ENCODE assay signal across 27 cellular contexts in genomic region chr3:86800116-86800515, GRCh38.
"Had no signal": no experiment of that assay in that cellular context is flagged by ENCODE, and none has a peak within 500 bp of the region (broad histone marks: within the 10 kb centered on the region; RNA-seq: fewer than 3 reads in every experiment).

No MANE protein-coding gene starts in this region.

- H3K27me3 ChIP-seq: colonic mucosa, esophagus muscularis mucosa, foreskin keratinocyte, ovary, thyroid gland, upper lobe of right lung had no signal

- H3K9me3 Mint-ChIP-seq: activated T-helper 2 cell treated with anti-CD3 and anti-CD28 coated beads, Interferon-gamma antibody, Interleukin-2, Interleukin-4, amounts not matched to agents 10 μg/mL and 5 μg/mL and 100 μg/mL, durations not matched to agents 14 hours and 24 hours and 36 hours; stimulated activated naive CD8-positive, alpha-beta T cell treated with anti-CD3 and anti-CD28 coated beads, Interleukin-15, Interleukin-2, amounts not matched to agents 100 ng/mL and 50 ng/mL, for 24 hours had no signal

- H3K4me3 Mint-ChIP-seq: activated naive CD8-positive, alpha-beta T cell; activated T-cell treated with anti-CD3 and anti-CD28 coated beads, Interleukin-2, amount 50 U/mL, for 24 hours; effector memory CD8-positive, alpha-beta T cell; naive thymus-derived CD8-positive, alpha-beta T cell; stimulated activated naive CD8-positive, alpha-beta T cell treated with anti-CD3 and anti-CD28 coated beads, Interleukin-15, Interleukin-2, amounts not matched to agents 100 ng/mL and 50 ng/mL, for 24 hours; T-cell; T-helper 2 cell treated with Interferon-gamma antibody and Interleukin-4, amounts not matched to agents 5 μg/mL and 100 μg/mL, for 36 hours had no signal

- H3K9me3 ChIP-seq: colonic mucosa, esophagus muscularis mucosa, lower lobe of right lung, ovary, prostate gland, thyroid gland, upper lobe of right lung had no signal

- H3K27ac Mint-ChIP-seq: activated naive CD8-positive, alpha-beta T cell; activated T-cell treated with anti-CD3 and anti-CD28 coated beads, Interleukin-2, amount 50 U/mL, for 24 hours; activated T-helper 2 cell treated with anti-CD3 and anti-CD28 coated beads, Interferon-gamma antibody, Interleukin-2, Interleukin-4, amounts not matched to agents 10 μg/mL and 5 μg/mL and 100 μg/mL, durations not matched to agents 14 hours and 24 hours and 36 hours; effector memory CD8-positive, alpha-beta T cell; naive thymus-derived CD8-positive, alpha-beta T cell; stimulated activated naive CD8-positive, alpha-beta T cell treated with anti-CD3 and anti-CD28 coated beads, Interleukin-15, Interleukin-2, amounts not matched to agents 100 ng/mL and 50 ng/mL, for 24 hours; T-cell; T-helper 2 cell treated with Interferon-gamma antibody and Interleukin-4, amounts not matched to agents 5 μg/mL and 100 μg/mL, for 36 hours had no signal

- H3K36me3 ChIP-seq: colonic mucosa, esophagus muscularis mucosa, lower lobe of right lung, ovary, prostate gland, thyroid gland, upper lobe of right lung had no signal

- DNase-seq: activated CD4-positive, CD25-positive, alpha-beta regulatory T cell treated with anti-CD3 and anti-CD28 coated beads, Interleukin-2, amount 50 U/mL, for 72 hours; activated CD8-positive, alpha-beta memory T cell treated with anti-CD3 and anti-CD28 coated beads for 24 hours; activated CD8-positive, alpha-beta memory T cell treated with anti-CD3 and anti-CD28 coated beads, Interleukin-2, amount 50 U/mL, for 4 hours; activated naive CD4-positive, alpha-beta T cell; activated T-cell treated with anti-CD3 and anti-CD28 coated beads, Interleukin-2, amount 50 U/mL, for 24 hours; central memory CD4-positive, alpha-beta T cell; colonic mucosa; dorsolateral prefrontal cortex; effector memory CD8-positive, alpha-beta T cell; foreskin keratinocyte; lower lobe of right lung; naive thymus-derived CD8-positive, alpha-beta T cell; ovary; stimulated activated CD4-positive, alpha-beta T cell treated with anti-CD3 and anti-CD28 coated beads, Interleukin-12 subunit alpha, Interleukin-12 subunit beta, amount 100 ng/mL, for 4 hours; stimulated activated CD4-positive, alpha-beta T cell treated with anti-CD3 and anti-CD28 coated beads, Interleukin-4, amount 100 ng/mL, for 4 hours; substantia nigra; T-cell; thyroid gland; upper lobe of right lung had no signal

- H3K4me1 ChIP-seq: colonic mucosa, esophagus muscularis mucosa, foreskin keratinocyte, lower lobe of right lung, prostate gland, thyroid gland, upper lobe of right lung had no signal

- H3K27ac ChIP-seq: colonic mucosa, dorsolateral prefrontal cortex, esophagus muscularis mucosa, foreskin keratinocyte, lower lobe of right lung, ovary, prostate gland, thyroid gland, upper lobe of right lung, VCaP had no signal

- ATAC-seq: effector memory CD8-positive, alpha-beta T cell; foreskin keratinocyte; left lobe of liver; lower lobe of right lung; naive thymus-derived CD8-positive, alpha-beta T cell; T-cell; upper lobe of right lung had no signal

- H3K36me3 Mint-ChIP-seq: activated naive CD8-positive, alpha-beta T cell; naive thymus-derived CD8-positive, alpha-beta T cell; T-cell had no signal

- H3K27me3 Mint-ChIP-seq: activated naive CD8-positive, alpha-beta T cell; activated T-cell treated with anti-CD3 and anti-CD28 coated beads, Interleukin-2, amount 50 U/mL, for 24 hours; effector memory CD8-positive, alpha-beta T cell; naive thymus-derived CD8-positive, alpha-beta T cell; stimulated activated naive CD8-positive, alpha-beta T cell treated with anti-CD3 and anti-CD28 coated beads, Interleukin-15, Interleukin-2, amounts not matched to agents 100 ng/mL and 50 ng/mL, for 24 hours; T-cell had no signal

- H3K4me3 ChIP-seq: colonic mucosa, dorsolateral prefrontal cortex, esophagus muscularis mucosa, lower lobe of right lung, ovary, prostate gland, thyroid gland, upper lobe of right lung had no signal

- H3K4me1 Mint-ChIP-seq: naive thymus-derived CD8-positive, alpha-beta T cell; T-cell had no signal
